Comparison of ENCODE assay signal across 8 cellular contexts in genomic region chr21:36319767-36320420, GRCh38. TPM values are rescaled to one million over a fixed set of nuclear protein-coding genes. Genes with fewer than 3 reads are reported as not detected.
DNase-seq lines count a peak whose midpoint lies in the region; ATAC-seq, FAIRE-seq and TF ChIP-seq lines count a peak whose summit lies in the region.

MORC3 (plus strand) TSS chr21:36320197; CDS start chr21:36320265, 68 bp downstream.

- H3K9me3 Mint-ChIP-seq in naive thymus-derived CD8-positive, alpha-beta T cell: peaks cover 0 to 9% (median 3%) of the 10 kb centered on the region in 9 donors

- ATAC-seq in naive thymus-derived CD8-positive, alpha-beta T cell: peak; percentile 88 to 91

- peak within 1 kb of the TSS; percentile 82 for H3K9ac ChIP-seq in Loucy (ENCODE audit: low read depth, low read length, poor library complexity, severe bottlenecking)

- peaks cover 29% of the 10 kb centered on the region for H3K4me1 ChIP-seq in Loucy (ENCODE audit: insufficient read depth, low read length, poor library complexity, severe bottlenecking)

- peaks cover 16% of the 10 kb centered on the region for H4K20me1 ChIP-seq in Loucy (ENCODE audit: insufficient read depth, low read length, poor library complexity, severe bottlenecking)

- H3K4me3 Mint-ChIP-seq in naive thymus-derived CD8-positive, alpha-beta T cell: peak within 1 kb of the TSS; percentile 88 to 99 (median 94)

- peak within 1 kb of the TSS; percentile 90 to 98 (median 96) for H3K27ac Mint-ChIP-seq in naive thymus-derived CD8-positive, alpha-beta T cell

- TF ChIP-seq CTCF in Loucy (conservative IDR thresholded peaks at IDR 0.05; ENCODE audit: low read length) (no peak), fibroblast of mammary gland (conservative IDR thresholded peaks at IDR 0.05; ENCODE audit: control insufficient read depth, insufficient read depth, low read depth, low read length) (no peak)

- H3K36me3 ChIP-seq in Loucy (ENCODE audit: insufficient read depth, low read length): no peaks in the 10 kb centered on the region; the same call in 1 of the 2 replicates

- peaks cover 9% of the 10 kb centered on the region; the same call in 1 of the 2 replicates for H3F3A ChIP-seq in Loucy (ENCODE audit: low read depth)

- peak; percentile 96 for TF ChIP-seq POLR2A in H54 (IDR thresholded peaks at IDR 0.05; ENCODE audit: low read depth, low read length)
- peak; percentile 91 for TF ChIP-seq POLR2A in Raji (IDR thresholded peaks at IDR 0.05; ENCODE audit: insufficient read depth, low read depth, low read length)

- DNase-seq in ELF-1 (ENCODE audit: low read depth, low spot score) (peak; percentile 100), H54 (ENCODE audit: insufficient read length, low spot score) (peak; percentile 99), fibroblast of mammary gland (ENCODE audit: low read depth) (peak; percentile 99)
- peak; percentile 98 for DNase-seq in activated T-helper 9 cell treated with anti-CD3 and anti-CD28 coated beads, Interleukin-2, amount 50 U/mL, for 16 hours (ENCODE audit: low read depth)
- peak; percentile 95 to 99 (median 98) for DNase-seq in naive thymus-derived CD8-positive, alpha-beta T cell
- peak; percentile 95 to 98 (median 97) for DNase-seq in stimulated activated naive CD4-positive, alpha-beta T cell (lab: John Stamatoyannopoulos, UW)

- H3K79me2 ChIP-seq in Loucy (ENCODE audit: insufficient read depth, low read length): peaks cover 46% of the 10 kb centered on the region

- H3K4me3 ChIP-seq in Loucy (ENCODE audit: low read length, poor library complexity, severe bottlenecking) (peak within 1 kb of the TSS; percentile 89), fibroblast of mammary gland (ENCODE audit: control insufficient read depth, low read depth, low read length) (peak within 1 kb of the TSS; percentile 59)

- peaks cover 8 to 21% (median 12%) of the 10 kb centered on the region in 3 donors for H3K36me3 Mint-ChIP-seq in naive thymus-derived CD8-positive, alpha-beta T cell

- H3K4me1 Mint-ChIP-seq in naive thymus-derived CD8-positive, alpha-beta T cell: peaks cover 21 to 49% (median 38%) of the 10 kb centered on the region in 4 donors

- H3K9me2 ChIP-seq in Loucy (replicated peaks; ENCODE audit: low read depth, low read length): no peaks in the 10 kb centered on the region

- no peaks in the 10 kb centered on the region for H3K9me3 ChIP-seq in Loucy (ENCODE audit: insufficient read depth, low read depth, low read length)

- POLR2A ChIA-PET in naive thymus-derived CD8-positive, alpha-beta T cell (lab: Charles Lee): interaction anchor here (0.5 to 6.1 kb wide), 32 partner anchors 10 to 1244 kb away, joined by 3 to 207 read pairs (median 5); partner anchors contain the start of genes DOP1B and SETD4

- peak; percentile 74 for FAIRE-seq in H54 (lab: Jason Lieb, UNC)

- no peaks in the 10 kb centered on the region for H3K27me3 ChIP-seq in Loucy (ENCODE audit: insufficient read depth, low read length, poor library complexity, severe bottlenecking)

- no peaks in the 10 kb centered on the region for H3K27me3 Mint-ChIP-seq in naive thymus-derived CD8-positive, alpha-beta T cell

- H3K4me2 ChIP-seq in Loucy (ENCODE audit: low read depth, low read length, poor library complexity, severe bottlenecking): peak within 1 kb of the TSS; percentile 84

- peak within 1 kb of the TSS; percentile 91 for H2AFZ ChIP-seq in Loucy (ENCODE audit: low read length)

RNA-seq across cellular contexts. Expression of gene MORC3, which starts in this region (rescaled TPM):
- 10 to 100 TPM; 80.7 to 93.6 TPM for total RNA-seq in naive thymus-derived CD8-positive, alpha-beta T cell
- 10 to 100 TPM; 21.6 to 30.3 (median 27.7) TPM for polyA plus RNA-seq in naive thymus-derived CD8-positive, alpha-beta T cell

Comparison
In these comparisons a context has a peak if more than half of its experiments do, and no peak if none do; other contexts are left out.
1. Peak in every context shown above with its lines: DNase-seq, ATAC-seq and H3K4me3 ChIP-seq.